ENCODE assay signal across 35 cellular contexts in the genomic region with DNA sequence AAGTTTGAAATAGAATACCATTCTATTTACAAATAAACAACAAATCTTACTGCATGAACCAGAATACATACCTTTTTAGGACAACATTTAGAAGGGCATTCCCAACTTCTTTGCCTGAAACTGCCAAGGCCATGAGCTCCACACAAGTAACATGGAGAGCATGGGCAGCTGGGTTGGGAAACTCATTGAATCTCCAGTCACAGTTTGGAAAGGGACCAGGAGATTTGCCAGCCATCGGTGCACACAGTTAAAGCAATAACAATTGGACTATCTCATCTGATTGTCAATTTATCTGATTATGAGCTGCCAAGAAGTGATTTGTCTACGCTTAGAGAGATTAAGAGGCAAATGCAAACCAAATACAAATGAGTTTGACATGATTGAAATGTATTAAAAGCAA. TPM values are rescaled to one million over a fixed set of nuclear protein-coding genes. Genes with fewer than 3 reads are reported as not detected.
"Had no signal": no experiment of that assay in that cellular context is flagged by ENCODE, and none has a peak within 500 bp of the region (broad histone marks: within the 10 kb centered on the region; RNA-seq: fewer than 3 reads in every experiment).

No MANE protein-coding gene starts in this region.

- ATAC-seq: activated CD8-positive, alpha-beta T cell treated with anti-CD3 and anti-CD28 coated beads for 36 hours; activated naive CD4-positive, alpha-beta T cell treated with anti-CD3 and anti-CD28 coated beads, Interleukin-2, amount 50 U/mL, for 72 hours; activated T-cell treated with anti-CD3 and anti-CD28 coated beads, Interleukin-2, amount 50 U/mL, for 4 hours; activated T-cell treated with anti-CD3 and anti-CD28 coated beads, Interleukin-2, amount 50 U/mL, for 72 hours; activated T-helper 17 cell treated with anti-CD3 and anti-CD28 coated beads, Interleukin-2, amount 50 U/mL, for 72 hours had no signal

- DNase-seq: activated B cell treated with CpG ODN at 0.5 μM for 24 hours; activated CD4-positive, alpha-beta memory T cell treated with anti-CD3 and anti-CD28 coated beads for 36 hours; activated CD4-positive, alpha-beta T cell treated with anti-CD3 and anti-CD28 coated beads for 4 hours; activated CD4-positive, alpha-beta T cell treated with anti-CD3 and anti-CD28 coated beads, Interleukin-2, amount 10 ng/mL, durations not matched to agents 24 days and 14 days; activated CD4-positive, alpha-beta T cell treated with anti-CD3 and anti-CD28 coated beads, Interleukin-2, amount 50 U/mL, for 1 hour; activated CD4-positive, alpha-beta T cell treated with anti-CD3 and anti-CD28 coated beads, Interleukin-2, amount 50 U/mL, for 4 hours; activated CD4-positive, CD25-positive, alpha-beta regulatory T cell treated with anti-CD3 and anti-CD28 coated beads, Interleukin-2, amount 50 U/mL, for 72 hours; activated CD8-positive, alpha-beta memory T cell treated with anti-CD3 and anti-CD28 coated beads, Interleukin-2, amount 50 U/mL, for 4 hours; activated CD8-positive, alpha-beta T cell treated with anti-CD3 and anti-CD28 coated beads for 36 hours; activated effector memory CD4-positive, alpha-beta T cell treated with anti-CD3 and anti-CD28 coated beads, Interleukin-2, amount 50 U/mL, for 16 hours; activated gamma-delta T cell treated with Interleukin-2 at 50 U/mL for 16 hours; activated naive CD4-positive, alpha-beta T cell; activated naive CD4-positive, alpha-beta T cell treated with anti-CD3 and anti-CD28 coated beads for 36 hours; activated naive CD4-positive, alpha-beta T cell treated with anti-CD3 and anti-CD28 coated beads, Interleukin-2, amount 50 U/mL, for 16 hours; activated naive CD8-positive, alpha-beta T cell treated with anti-CD3 and anti-CD28 coated beads for 36 hours; activated T-cell treated with anti-CD3 and anti-CD28 coated beads for 4 hours; activated T-cell treated with anti-CD3 and anti-CD28 coated beads, Interleukin-2, amount 50 U/mL, for 1 hour; activated T-cell treated with anti-CD3 and anti-CD28 coated beads, Interleukin-2, amount 50 U/mL, for 4 hours; activated T-cell treated with anti-CD3 and anti-CD28 coated beads, Interleukin-2, amount 50 U/mL, for 72 hours; amygdala; anterior cingulate cortex; caudate nucleus; cerebellar nuclear complex; T-helper 2 cell; T-helper 9 cell had no signal

- H3K9me3 ChIP-seq: ascending aorta had no signal

- FAIRE-seq: bronchial epithelial cell, TTC549 had no signal

- H3K27ac ChIP-seq: ascending aorta, cardiac muscle cell, VCaP had no signal

- H3K27me3 ChIP-seq: ascending aorta, cardiac muscle cell had no signal

- H3K4me1 ChIP-seq: ascending aorta had no signal

- H3K4me3 ChIP-seq: ascending aorta, cardiac muscle cell had no signal

RNA-seq across cellular contexts. Expression of gene ARG1, which starts 19.9 kb away (rescaled TPM):
- total RNA-seq: activated B cell treated with CpG ODN at 0.5 μM for 24 hours; activated CD4-positive, alpha-beta memory T cell treated with anti-CD3 and anti-CD28 coated beads for 36 hours; activated CD4-positive, alpha-beta T cell treated with anti-CD3 and anti-CD28 coated beads, Interleukin-2, amount 10 ng/mL, durations not matched to agents 24 days and 14 days; activated CD8-positive, alpha-beta memory T cell treated with anti-CD3 and anti-CD28 coated beads for 36 hours; activated CD8-positive, alpha-beta T cell treated with anti-CD3 and anti-CD28 coated beads for 36 hours; activated naive CD4-positive, alpha-beta T cell treated with anti-CD3 and anti-CD28 coated beads for 36 hours; activated naive CD4-positive, alpha-beta T cell treated with anti-CD3 and anti-CD28 coated beads, Interleukin-2, amount 50 U/mL, for 72 hours; activated naive CD8-positive, alpha-beta T cell treated with anti-CD3 and anti-CD28 coated beads for 36 hours; activated T-cell treated with anti-CD3 and anti-CD28 coated beads, Interleukin-2, amount 50 U/mL, for 72 hours; activated T-helper 1 cell treated with anti-CD3 and anti-CD28 coated beads, Interleukin-12 subunit alpha, Interleukin-12 subunit beta, Interleukin-2, Interleukin-4 antibody, amounts not matched to agents 30 ng/mL and 10 ng/mL and 1 ng/mL, durations not matched to agents 14 hours and 24 hours and 36 hours; activated T-helper 17 cell treated with anti-CD3 and anti-CD28 coated beads, Interleukin-2, amount 50 U/mL, for 72 hours; ascending aorta; bronchial epithelial cell; cardiac muscle cell; chondrocyte had no signal

RNA-seq across cellular contexts. Expression of gene ENPP3, which starts 44.2 kb away (rescaled TPM):
- total RNA-seq: ascending aorta, bronchial epithelial cell, chondrocyte had no signal
